29 cellular contexts compared by ENCODE assay signal in genomic region chr12:107347261-107347660, GRCh38.
"Had no signal": no experiment of that assay in that cellular context is flagged by ENCODE, and none has a peak within 500 bp of the region (broad histone marks: within the 10 kb centered on the region; RNA-seq: fewer than 3 reads in every experiment).

No MANE protein-coding gene starts in this region.

- DNase-seq: activated CD4-positive, alpha-beta memory T cell treated with anti-CD3 and anti-CD28 coated beads, Interleukin-2, amount 10 ng/mL, durations not matched to agents 7 days and 5 days; activated CD4-positive, alpha-beta T cell treated with anti-CD3 and anti-CD28 coated beads for 1 hour; activated CD4-positive, alpha-beta T cell treated with anti-CD3 and anti-CD28 coated beads for 4 hours; activated CD4-positive, alpha-beta T cell treated with anti-CD3 and anti-CD28 coated beads, Interleukin-2, amount 10 ng/mL, durations not matched to agents 7 days and 5 days; activated CD4-positive, alpha-beta T cell treated with anti-CD3 and anti-CD28 coated beads, Interleukin-2, amount 50 U/mL, for 4 hours; activated CD8-positive, alpha-beta memory T cell treated with anti-CD3 and anti-CD28 coated beads, Interleukin-2, amount 50 U/mL, for 48 hours; activated gamma-delta T cell; activated naive CD4-positive, alpha-beta T cell; activated naive CD4-positive, alpha-beta T cell treated with anti-CD3 and anti-CD28 coated beads, Interleukin-2, amount 10 ng/mL, durations not matched to agents 7 days and 5 days; activated T-cell treated with anti-CD3 and anti-CD28 coated beads for 4 hours; activated T-cell treated with anti-CD3 and anti-CD28 coated beads, Interleukin-2, amount 50 U/mL, for 24 hours; activated T-cell treated with anti-CD3 and anti-CD28 coated beads, Interleukin-2, amount 50 U/mL, for 72 hours; adrenal gland; amygdala; aorta; body of pancreas; caudate nucleus; cortex of kidney; dermis blood vessel endothelial cell; effector CD4-positive, alpha-beta T cell; effector memory CD8-positive, alpha-beta T cell; erythroblast; foreskin keratinocyte; gastrocnemius medialis; glutamatergic neuron; T-helper 2 cell had no signal

- H3K27ac Mint-ChIP-seq: activated CD4-positive, alpha-beta memory T cell treated with anti-CD3 and anti-CD28 coated beads, Interleukin-2, amount 10 ng/mL, durations not matched to agents 7 days and 5 days; activated CD4-positive, alpha-beta T cell treated with anti-CD3 and anti-CD28 coated beads, Interleukin-2, amount 10 ng/mL, durations not matched to agents 7 days and 5 days; activated naive CD4-positive, alpha-beta T cell treated with anti-CD3 and anti-CD28 coated beads, Interleukin-2, amount 10 ng/mL, durations not matched to agents 7 days and 5 days; activated naive CD4-positive, alpha-beta T cell treated with anti-CD3 and anti-CD28 coated beads, Interleukin-2, amount 50 U/mL, for 72 hours; activated T-cell treated with anti-CD3 and anti-CD28 coated beads, Interleukin-2, amount 50 U/mL, for 24 hours; activated T-cell treated with anti-CD3 and anti-CD28 coated beads, Interleukin-2, amount 50 U/mL, for 72 hours had no signal

- ATAC-seq: activated naive CD4-positive, alpha-beta T cell treated with anti-CD3 and anti-CD28 coated beads, Interleukin-2, amount 50 U/mL, for 72 hours; activated T-cell treated with anti-CD3 and anti-CD28 coated beads, Interleukin-2, amount 50 U/mL, for 72 hours; body of pancreas; effector memory CD8-positive, alpha-beta T cell; foreskin keratinocyte; gastrocnemius medialis had no signal

- H3K27ac ChIP-seq: adrenal gland, body of pancreas, esophagus muscularis mucosa, foreskin keratinocyte, gastrocnemius medialis had no signal

- H3K9me3 ChIP-seq: adrenal gland, body of pancreas, esophagus muscularis mucosa, gastrocnemius medialis had no signal

- H3K36me3 ChIP-seq: adrenal gland, esophagus muscularis mucosa, gastrocnemius medialis had no signal

- H3K27me3 Mint-ChIP-seq: activated CD4-positive, alpha-beta memory T cell treated with anti-CD3 and anti-CD28 coated beads, Interleukin-2, amount 10 ng/mL, durations not matched to agents 7 days and 5 days; activated CD4-positive, alpha-beta T cell treated with anti-CD3 and anti-CD28 coated beads, Interleukin-2, amount 10 ng/mL, durations not matched to agents 7 days and 5 days; activated naive CD4-positive, alpha-beta T cell treated with anti-CD3 and anti-CD28 coated beads, Interleukin-2, amount 10 ng/mL, durations not matched to agents 7 days and 5 days; activated T-cell treated with anti-CD3 and anti-CD28 coated beads, Interleukin-2, amount 50 U/mL, for 24 hours; effector memory CD8-positive, alpha-beta T cell had no signal

- H3K4me1 ChIP-seq: adrenal gland, body of pancreas, gastrocnemius medialis had no signal

- H3K4me3 ChIP-seq: adrenal gland, body of pancreas, esophagus muscularis mucosa, gastrocnemius medialis had no signal

- H3K4me3 Mint-ChIP-seq: activated CD4-positive, alpha-beta memory T cell treated with anti-CD3 and anti-CD28 coated beads, Interleukin-2, amount 10 ng/mL, durations not matched to agents 7 days and 5 days; activated CD4-positive, alpha-beta T cell treated with anti-CD3 and anti-CD28 coated beads, Interleukin-2, amount 10 ng/mL, durations not matched to agents 7 days and 5 days; activated naive CD4-positive, alpha-beta T cell treated with anti-CD3 and anti-CD28 coated beads, Interleukin-2, amount 10 ng/mL, durations not matched to agents 7 days and 5 days; activated T-cell treated with anti-CD3 and anti-CD28 coated beads, Interleukin-2, amount 50 U/mL, for 24 hours; activated T-cell treated with anti-CD3 and anti-CD28 coated beads, Interleukin-2, amount 50 U/mL, for 72 hours; effector memory CD8-positive, alpha-beta T cell had no signal

- H3K27me3 ChIP-seq: adrenal gland, body of pancreas, esophagus muscularis mucosa, foreskin keratinocyte, gastrocnemius medialis had no signal

- FAIRE-seq: colon had no signal
